In genomic region chr14:95497561-95498011, GRCh38 we compare ENCODE assay signal across 15 cellular contexts. TPM values are rescaled to one million over a fixed set of nuclear protein-coding genes. Genes with fewer than 3 reads are reported as not detected.
A peak's percentile ranks its signal among the peaks of the same experiment; 100 is the strongest.
DNase-seq lines count a peak whose midpoint lies in the region; ATAC-seq, FAIRE-seq and TF ChIP-seq lines count a peak whose summit lies in the region.
"Had no signal": no experiment of that assay in that cellular context is flagged by ENCODE, and none has a peak within 500 bp of the region (broad histone marks: within the 10 kb centered on the region; RNA-seq: fewer than 3 reads in every experiment).

No MANE protein-coding gene starts in this region.

- CTCF ChIA-PET in GM12878 (lab: Yijun Ruan, JAX), result interaction anchor here (1.1 to 6.0 kb wide), 5 partner anchors 9 to 30 kb away, joined by 4 to 36 read pairs (median 8); partner anchors contain the start of gene SYNE3

- H3K27ac ChIP-seq in GM12878 (ENCODE audit: control insufficient read depth, insufficient read depth), result peak overlapping the region; percentile 98

- peaks cover 82% of the 10 kb centered on the region for H3K79me2 ChIP-seq in GM12878 (ENCODE audit: control insufficient read depth, insufficient read depth, low read length)

- in situ Hi-C loops in Caki2 (cut with HindIII; ENCODE audit: low pct_unique_long_range_greater_than_20kb, low sequenced_read_pairs), result no loop called here
- in situ Hi-C loops in GM12878 (cut with MboI), result no loop called here

- H3K4me3 ChIP-seq in GM12878, result no peak overlapping the region
- H3K4me3 ChIP-seq: adrenal gland, gastroesophageal sphincter had no signal

- peaks cover 9 to 18% of the 10 kb centered on the region in 2 experiments for H3K36me3 ChIP-seq in GM12878 (ENCODE audit: control insufficient read depth in 2 of 2, insufficient read depth in 2 of 2, low read length in 1 of 2)
- H3K36me3 ChIP-seq: adrenal gland, gastroesophageal sphincter had no signal

- H3K9ac ChIP-seq in GM12878 (ENCODE audit: control insufficient read depth, insufficient read depth, low read length), result no peak overlapping the region

- no peaks in the 10 kb centered on the region for H3K27me3 ChIP-seq in GM12878 (replicated peaks in 1 of 2; ENCODE audit: control insufficient read depth in 2 of 2, insufficient read depth in 2 of 2, low read length in 1 of 2)
- H3K27me3 ChIP-seq: adrenal gland, neutrophil had no signal

- TF ChIP-seq CTCF in GM12878 (IDR thresholded peaks at IDR 0.05 in 2 of 3, conservative IDR thresholded peaks at IDR 0.05 in 1 of 3; ENCODE audit: control insufficient read depth in 2 of 3, extremely low read depth in 1 of 3, insufficient read depth in 1 of 3, low read depth in 3 of 3, low read length in 3 of 3), result no peak

- FAIRE-seq in GM12878 (lab: Jason Lieb, UNC), result no peak

- peaks cover 77% of the 10 kb centered on the region for H3K4me1 ChIP-seq in GM12878 (ENCODE audit: control insufficient read depth, insufficient read depth, low read length)

- no peak for TF ChIP-seq POLR2A in GM12878 (IDR thresholded peaks at IDR 0.05; ENCODE audit: low read depth, low read length)

- H3K4me2 ChIP-seq in GM12878 (ENCODE audit: control insufficient read depth, insufficient read depth), result peak overlapping the region; percentile 96

- RAD21 ChIA-PET in GM12878 (lab: Charles Lee; ENCODE audit: unreplicated experiment), result interaction anchor here (2.0 to 6.5 kb wide), 4 partner anchors 10 to 21 kb away, joined by 9 to 49 read pairs (median 14); partner anchors contain the start of gene SYNE3

- 11% methylated on average over 9 of the region's 9 CpGs for WGBS in GM12878 (ENCODE audit: insufficient coverage, insufficient replicate concordance, low lambda C conversion rate, missing lambda C conversion rate)

- no peak for TF ChIP-seq RAD21 in GM12878 (IDR thresholded peaks at IDR 0.05; ENCODE audit: insufficient read depth, low read depth, low read length)

- no peaks in the 10 kb centered on the region for H3K9me3 ChIP-seq in GM12878 (replicated peaks; ENCODE audit: control insufficient read depth, insufficient read depth, low read length)
- H3K9me3 ChIP-seq: adrenal gland, gastroesophageal sphincter, neutrophil had no signal

- no peak for TF ChIP-seq EP300 in GM12878 (IDR thresholded peaks at IDR 0.05; ENCODE audit: borderline replicate concordance in 1 of 2, control insufficient read depth in 1 of 2, low read depth in 2 of 2, low read length in 2 of 2)

- H4K20me1 ChIP-seq in GM12878 (ENCODE audit: control insufficient read depth, insufficient read depth), result no peaks in the 10 kb centered on the region

- intact Hi-C loops in GM12878 (cut with micrococcal nuclease; ENCODE audit: unreplicated experiment), result loop anchor here (5.0 kb wide), 1 partner anchor 35 kb away; no protein-coding TSS in a partner anchor

- SMC1A ChIA-PET in GM12878 (lab: Charles Lee; ENCODE audit: uncharacterized antibody, unreplicated experiment), result interaction anchor here (1.0 to 8.8 kb wide), 6 partner anchors 6 to 55 kb away, joined by 3 to 69 read pairs (median 16); no protein-coding TSS in a partner anchor

- ATAC-seq in GM12878, result no peak
- no peak for ATAC-seq in GM19324 (IDR thresholded peaks at IDR 0.05; ENCODE audit: low FRiP score, unreplicated experiment)
- no peak for ATAC-seq in HG03139 (IDR thresholded peaks at IDR 0.05; ENCODE audit: unreplicated experiment)

- BruUV-seq in GM12878 (replicated peaks; lab: Mats Ljungman, UMichigan), result no TSS peak

- DNase-seq in Caki2 (ENCODE audit: low read depth) (peak; percentile 25), MV-4-11 (lab: John Stamatoyannopoulos, UW) (peak; percentile 36), GM12878 (ENCODE audit: low read depth, low spot score) (no peak), pons (ENCODE audit: low spot score) (peak; percentile 61), SKM-1 treated with dmso at 0.1 percent for 144 hours (lab: John Stamatoyannopoulos, UW; ENCODE audit: unreplicated experiment) (no peak), putamen (ENCODE audit: low spot score) (no peak)
- DNase-seq: adrenal gland; dermis blood vessel endothelial cell; H7; NCI-H1436 treated with DMSO at 0.1 percent for 48 hours; stimulated activated CD4-positive, alpha-beta T cell treated with anti-CD3 and anti-CD28 coated beads, Interleukin-15, amount 100 ng/mL, for 24 hours had no signal

- POLR2A ChIA-PET in GM12878 (lab: Charles Lee), result interaction anchor here (0.6 to 17.4 kb wide), 2 partner anchors 18 to 47 kb away, joined by 8 to 276 read pairs; partner anchors contain the start of gene SYNE3

- no peak overlapping the region for H2AFZ ChIP-seq in GM12878 (ENCODE audit: control insufficient read depth, low read depth, low read length)

TF ChIP-seq in GM12878, 131 proteins besides CTCF, POLR2A, EP300 and RAD21 (continues in another document):
- no peak for TF ChIP-seq USF2 (IDR thresholded peaks at IDR 0.05; ENCODE audit: borderline replicate concordance, low read depth, low read length)
- TF ChIP-seq SUPT20H (IDR thresholded peaks at IDR 0.05; ENCODE audit: borderline replicate concordance, control insufficient read depth, low read depth, low read length), result no peak
- TF ChIP-seq RUNX3 (IDR thresholded peaks at IDR 0.05; ENCODE audit: low read length), result peak; percentile 55
- peak; percentile 64; the same call in 1 of the 2 replicates for TF ChIP-seq MXI1 (IDR thresholded peaks at IDR 0.05; ENCODE audit: low read depth, low read length)
- TF ChIP-seq CREM (IDR thresholded peaks at IDR 0.05; ENCODE audit: low read depth), result 0 out of 2 replicates have a peak, but pooled peaks have one; percentile 31

RNA-seq across cellular contexts. Expression of gene SYNE3, which starts 18.9 kb away (rescaled TPM):
- 1.0 and 1.3 TPM in 2 replicates for total RNA-seq in Caki2 (2014; rRNA removed; shearing (Covaris generic); ENCODE audit: low replicate concordance)
- total RNA-seq in GM12878 (2013; cell fraction: nucleolus; rRNA removed), result 85.2 and 87.1 TPM in 2 replicates
- 18.5 and 20.0 TPM in 2 replicates for total RNA-seq in GM12878 (2014; rRNA removed)
- 16.2 and 16.7 TPM in 2 replicates for total RNA-seq in GM12878 (2014; rRNA removed; fragmentation: Illumina TruSeq; extraction: Trizol)
- 40.0 and 44.1 TPM in 2 replicates for total RNA-seq in GM12878 (2021)
- 3.2 TPM for polyA plus RNA-seq in GM12878 (2011; ENCODE audit: low read depth)
- polyA plus RNA-seq in GM12878 (2011; rRNA removed), result 9.2 and 13.7 TPM in 2 replicates
- 8.8 and 9.1 TPM in 2 replicates for polyA plus RNA-seq in GM12878 (2011; cell fraction: cytosol; rRNA removed)
- polyA plus RNA-seq in GM12878 (2011; cell fraction: nucleus; rRNA removed), result 35.2 and 47.8 TPM in 2 replicates
- 5.3 and 5.8 TPM in 2 replicates for polyA plus RNA-seq in GM12878 (2012)
- polyA plus RNA-seq in GM12878 (2014; fragmentation: Illumina TruSeq; extraction: Trizol), result 11.4 and 12.9 TPM in 2 replicates
- 1 to 10 TPM; 1.4 TPM for polyA plus RNA-seq in GM12878 (2014; fragmentation: Nextera tagmentation; extraction: Ambion mirVana)
- polyA plus RNA-seq in GM12878 (2014; rRNA removed), result 16.3 and 17.2 TPM in 2 replicates
- polyA plus RNA-seq in GM12878 (2016; fragmentation: Nextera tagmentation; extraction: Ambion mirVana), result 10 to 100 TPM; 11.6 to 13.0 TPM
- polyA minus RNA-seq in GM12878 (2011; rRNA and poly(A)+ RNA removed), result 23.6 and 27.6 TPM in 2 replicates
- polyA minus RNA-seq in GM12878 (2011; cell fraction: cytosol; rRNA and poly(A)+ RNA removed), result 11.1 and 11.3 TPM in 2 replicates
- polyA minus RNA-seq in GM12878 (2011; cell fraction: nucleus; rRNA and poly(A)+ RNA removed), result 21.9 and 38.7 TPM in 2 replicates

RNA-seq across cellular contexts. Expression of gene GLRX5, which starts 37.3 kb away (rescaled TPM):
- total RNA-seq in Caki2 (2014; rRNA removed; shearing (Covaris generic); ENCODE audit: low replicate concordance), result 33.9 and 41.8 TPM in 2 replicates
- total RNA-seq in GM12878 (2013; cell fraction: nucleolus; rRNA removed), result 4.1 and 4.4 TPM in 2 replicates
- total RNA-seq in GM12878 (2014; rRNA removed), result 60.4 and 66.9 TPM in 2 replicates
- total RNA-seq in GM12878 (2014; rRNA removed; fragmentation: Illumina TruSeq; extraction: Trizol), result 57.9 and 58.5 TPM in 2 replicates
- total RNA-seq in GM12878 (2021), result 48.2 and 53.8 TPM in 2 replicates
- polyA plus RNA-seq in GM12878 (2011; ENCODE audit: low read depth), result 38.1 TPM
- 60.9 and 71.4 TPM in 2 replicates for polyA plus RNA-seq in GM12878 (2011; rRNA removed)
- 23.4 and 28.6 TPM in 2 replicates for polyA plus RNA-seq in GM12878 (2011; cell fraction: cytosol; rRNA removed)
- 11.2 and 13.0 TPM in 2 replicates for polyA plus RNA-seq in GM12878 (2011; cell fraction: nucleus; rRNA removed)
- polyA plus RNA-seq in GM12878 (2012), result 30.1 and 36.5 TPM in 2 replicates
- polyA plus RNA-seq in GM12878 (2014; fragmentation: Illumina TruSeq; extraction: Trizol), result 71.2 and 82.5 TPM in 2 replicates
- polyA plus RNA-seq in GM12878 (2014; fragmentation: Nextera tagmentation; extraction: Ambion mirVana), result 10 to 100 TPM; 13.7 to 28.8 TPM
- polyA plus RNA-seq in GM12878 (2014; rRNA removed), result 53.0 and 56.8 TPM in 2 replicates
- 100 to 1,000 TPM in 1 of 2 experiments, 10 to 100 TPM in 1; 12.8 to 139 TPM for polyA plus RNA-seq in GM12878 (2016; fragmentation: Nextera tagmentation; extraction: Ambion mirVana)
- polyA minus RNA-seq in GM12878 (2011; rRNA and poly(A)+ RNA removed), result 13.3 and 15.7 TPM in 2 replicates
- polyA minus RNA-seq in GM12878 (2011; cell fraction: cytosol; rRNA and poly(A)+ RNA removed), result 8.0 and 9.5 TPM in 2 replicates
- polyA minus RNA-seq in GM12878 (2011; cell fraction: nucleus; rRNA and poly(A)+ RNA removed), result 3.6 and 7.3 TPM in 2 replicates

Comparison
In these comparisons a context has a peak if more than half of its experiments do, and no peak if none do; other contexts are left out.
1. DNase-seq: peak in Caki2 (single experiment), MV-4-11 (single experiment) and pons (single experiment); none in GM12878 (single experiment), SKM-1 treated with dmso at 0.1 percent for 144 hours (single experiment) and putamen (single experiment).